21 cellular contexts compared by ENCODE assay signal in the genomic region with DNA sequence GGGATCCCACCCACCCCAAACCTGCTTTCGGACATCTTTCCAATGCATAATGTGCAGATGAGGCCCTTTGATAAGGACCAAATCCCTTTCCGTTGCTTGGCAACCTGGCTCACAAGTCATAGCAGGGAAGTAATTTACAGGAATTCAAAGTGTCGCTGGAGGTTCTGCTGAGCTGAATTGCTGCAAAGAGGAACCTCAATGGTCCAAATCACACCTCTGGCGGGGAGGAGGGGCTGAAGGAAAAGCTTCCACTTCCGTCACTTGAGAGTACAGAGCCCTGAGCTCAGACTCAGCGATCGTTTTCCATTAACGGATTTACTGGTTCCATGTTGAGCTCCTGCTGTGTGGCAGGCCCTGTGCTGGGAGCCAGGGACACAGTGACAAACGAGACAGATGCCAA.
DNase-seq lines count a peak whose midpoint lies in the region.
"Had no signal": no experiment of that assay in that cellular context is flagged by ENCODE, and none has a peak within 500 bp of the region (broad histone marks: within the 10 kb centered on the region; RNA-seq: fewer than 3 reads in every experiment).

No MANE protein-coding gene starts in this region.

- H3K9ac ChIP-seq in mesendoderm (ENCODE audit: low read length), result no peak overlapping the region
- H3K9ac ChIP-seq: BLaER1 had no signal

- no peak overlapping the region for H2AK5ac ChIP-seq in mesendoderm (ENCODE audit: low read length)

- H3K4me1 ChIP-seq in mesendoderm (ENCODE audit: control insufficient read depth, low read depth, low read length), result peaks cover 4% of the 10 kb centered on the region
- H3K4me1 ChIP-seq: BLaER1, Caco-2 had no signal

- WGBS in mesendoderm (ENCODE audit: extremely low coverage, insufficient coverage, low lambda C conversion rate), result no CpG with 5 or more reads among the region's 9 CpGs

- H3K23ac ChIP-seq in mesendoderm (ENCODE audit: low read length), result no peak overlapping the region

- no peak overlapping the region for H3K27ac ChIP-seq in mesendoderm (ENCODE audit: low read depth, low read length)
- H3K27ac ChIP-seq: 22Rv1, BLaER1, C4-2B had no signal

- no peak overlapping the region for H3K4me3 ChIP-seq in mesendoderm (ENCODE audit: low read length)
- H3K4me3 ChIP-seq: BLaER1, GM23338, HAP-1 had no signal

- H3K79me2 ChIP-seq in mesendoderm (ENCODE audit: control insufficient read depth, insufficient read depth, low read length), result no peaks in the 10 kb centered on the region

- H3K4me1 Mint-ChIP-seq in activated T-helper 1 cell treated with anti-CD3 and anti-CD28 coated beads, Interleukin-12 subunit alpha, Interleukin-12 subunit beta, Interleukin-2, Interleukin-4 antibody, amounts not matched to agents 30 ng/mL and 10 ng/mL and 1 ng/mL, durations not matched to agents 14 hours and 24 hours and 36 hours (ENCODE audit: low read depth), result peaks cover 6% of the 10 kb centered on the region
- H3K4me1 Mint-ChIP-seq: B cell had no signal

- no peaks in the 10 kb centered on the region for H3K27me3 ChIP-seq in mesendoderm (ENCODE audit: insufficient read depth, low read length, poor library complexity)
- H3K27me3 ChIP-seq: BLaER1 had no signal

- no peak overlapping the region for H3K56ac ChIP-seq in mesendoderm (ENCODE audit: low read length)

- intact Hi-C loops in activated T-helper 1 cell treated with anti-CD3 and anti-CD28 coated beads, Interleukin-12 subunit alpha, Interleukin-12 subunit beta, Interleukin-2, Interleukin-4 antibody, amounts not matched to agents 30 ng/mL and 10 ng/mL and 1 ng/mL, durations not matched to agents 14 hours and 24 hours and 36 hours (cut with micrococcal nuclease), result no loop called here

- no peak overlapping the region for H3K4me2 ChIP-seq in mesendoderm (ENCODE audit: low read length)
- H3K4me2 ChIP-seq: BLaER1, GM23338 had no signal

- H4K8ac ChIP-seq in mesendoderm (ENCODE audit: low read depth, low read length), result no peak overlapping the region

- H3K27ac Mint-ChIP-seq in activated T-helper 1 cell treated with anti-CD3 and anti-CD28 coated beads, Interleukin-12 subunit alpha, Interleukin-12 subunit beta, Interleukin-2, Interleukin-4 antibody, amounts not matched to agents 30 ng/mL and 10 ng/mL and 1 ng/mL, durations not matched to agents 14 hours and 24 hours and 36 hours, result no peak overlapping the region
- H3K27ac Mint-ChIP-seq: B cell; CD4-positive, CD25-positive, alpha-beta regulatory T cell; CD8-positive, alpha-beta T cell; GM23338; HFFc6 had no signal

- H2BK120ac ChIP-seq in mesendoderm (ENCODE audit: low read depth, low read length), result no peak overlapping the region

- H2BK15ac ChIP-seq in mesendoderm (replicated peaks; ENCODE audit: low read depth), result no peak overlapping the region

- peaks cover 4% of the 10 kb centered on the region for H3K27me3 Mint-ChIP-seq in activated T-helper 1 cell treated with anti-CD3 and anti-CD28 coated beads, Interleukin-12 subunit alpha, Interleukin-12 subunit beta, Interleukin-2, Interleukin-4 antibody, amounts not matched to agents 30 ng/mL and 10 ng/mL and 1 ng/mL, durations not matched to agents 14 hours and 24 hours and 36 hours (ENCODE audit: insufficient read depth)
- H3K27me3 Mint-ChIP-seq: CD4-positive, CD25-positive, alpha-beta regulatory T cell had no signal

- H3K36me3 ChIP-seq in mesendoderm (ENCODE audit: control insufficient read depth, insufficient read depth, low read length), result no peaks in the 10 kb centered on the region
- H3K36me3 ChIP-seq: BLaER1, HAP-1 had no signal

- no peak overlapping the region for H4K5ac ChIP-seq in mesendoderm (ENCODE audit: low read length)

- H3K36me3 Mint-ChIP-seq in activated T-helper 1 cell treated with anti-CD3 and anti-CD28 coated beads, Interleukin-12 subunit alpha, Interleukin-12 subunit beta, Interleukin-2, Interleukin-4 antibody, amounts not matched to agents 30 ng/mL and 10 ng/mL and 1 ng/mL, durations not matched to agents 14 hours and 24 hours and 36 hours (ENCODE audit: low read depth), result no peaks in the 10 kb centered on the region
- H3K36me3 Mint-ChIP-seq: CD4-positive, CD25-positive, alpha-beta regulatory T cell; CD8-positive, alpha-beta T cell had no signal

- no peak overlapping the region for H3K4me3 Mint-ChIP-seq in activated T-helper 1 cell treated with anti-CD3 and anti-CD28 coated beads, Interleukin-12 subunit alpha, Interleukin-12 subunit beta, Interleukin-2, Interleukin-4 antibody, amounts not matched to agents 30 ng/mL and 10 ng/mL and 1 ng/mL, durations not matched to agents 14 hours and 24 hours and 36 hours
- H3K4me3 Mint-ChIP-seq: B cell; CD4-positive, CD25-positive, alpha-beta regulatory T cell; CD8-positive, alpha-beta T cell; GM23338; HFFc6 had no signal

- no peaks in the 10 kb centered on the region for H3K79me1 ChIP-seq in mesendoderm (ENCODE audit: low read length)

- H3K4ac ChIP-seq in mesendoderm (ENCODE audit: low read depth, low read length), result no peak overlapping the region

- no peak overlapping the region for H3K18ac ChIP-seq in mesendoderm (ENCODE audit: low read length)

- no peak overlapping the region for H2BK5ac ChIP-seq in mesendoderm (ENCODE audit: low read length)

- H3K9me3 Mint-ChIP-seq in activated T-helper 1 cell treated with anti-CD3 and anti-CD28 coated beads, Interleukin-12 subunit alpha, Interleukin-12 subunit beta, Interleukin-2, Interleukin-4 antibody, amounts not matched to agents 30 ng/mL and 10 ng/mL and 1 ng/mL, durations not matched to agents 14 hours and 24 hours and 36 hours, result no peaks in the 10 kb centered on the region
- H3K9me3 Mint-ChIP-seq: CD4-positive, CD25-positive, alpha-beta regulatory T cell; CD8-positive, alpha-beta T cell; GM23338; HFFc6 had no signal

- DNase-seq in DMS 273 (lab: John Stamatoyannopoulos, UW; ENCODE audit: unreplicated experiment) (peak; percentile 19), DMS 273 treated with DMSO at 0.1 percent for 48 hours (lab: John Stamatoyannopoulos, UW) (no peak), NCI-H82 (lab: John Stamatoyannopoulos, UW) (peak; percentile 3), NCI-H82 treated with DMSO at 0.1 percent for 48 hours (lab: John Stamatoyannopoulos, UW; ENCODE audit: unreplicated experiment) (no peak), mesendoderm (peak; percentile 91), retina (peak; percentile 42), NCI-H69 (lab: John Stamatoyannopoulos, UW) (no peak)
- DNase-seq in activated T-helper 1 cell treated with anti-CD3 and anti-CD28 coated beads, Interleukin-12 subunit alpha, Interleukin-12 subunit beta, Interleukin-2, Interleukin-4 antibody, amounts not matched to agents 30 ng/mL and 10 ng/mL and 1 ng/mL, durations not matched to agents 14 hours and 24 hours and 36 hours (ENCODE audit: low spot score), result no peak
- DNase-seq: Caco-2; CD4-positive, CD25-positive, alpha-beta regulatory T cell; CD8-positive, alpha-beta T cell; DMS53; DMS79 treated with DMSO at 0.1 percent for 48 hours; GF-D8; HFFc6 had no signal

Comparison
In these comparisons a context has a peak if more than half of its experiments do, and no peak if none do; other contexts are left out.
1. DNase-seq: peak in DMS 273 (single experiment), NCI-H82 (single experiment), mesendoderm (single experiment) and retina (single experiment); none in DMS 273 treated with DMSO at 0.1 percent for 48 hours (single experiment), NCI-H82 treated with DMSO at 0.1 percent for 48 hours (single experiment), NCI-H69 (single experiment) and activated T-helper 1 cell treated with anti-CD3 and anti-CD28 coated beads, Interleukin-12 subunit alpha, Interleukin-12 subunit beta, Interleukin-2, Interleukin-4 antibody, amounts not matched to agents 30 ng/mL and 10 ng/mL and 1 ng/mL, durations not matched to agents 14 hours and 24 hours and 36 hours (single experiment).